In genomic region chr1:171663854-171664550, GRCh38 we compare ENCODE assay signal across 19 cellular contexts. TPM values are rescaled to one million over a fixed set of nuclear protein-coding genes. Genes with fewer than 3 reads are reported as not detected.
DNase-seq lines count a peak whose midpoint lies in the region; ATAC-seq and TF ChIP-seq lines count a peak whose summit lies in the region.
"Had no signal": no experiment of that assay in that cellular context is flagged by ENCODE, and none has a peak within 500 bp of the region (broad histone marks: within the 10 kb centered on the region; RNA-seq: fewer than 3 reads in every experiment).

No MANE protein-coding gene starts in this region.

- no peaks in the 10 kb centered on the region for H3K36me3 ChIP-seq in thoracic aorta

- no peak overlapping the region for H3K4me3 ChIP-seq in thoracic aorta
- H3K4me3 ChIP-seq: K562, smooth muscle cell had no signal

- peak; percentile 50 for DNase-seq in GM04503 (ENCODE audit: low read depth)
- DNase-seq in UCSD-AML1 (lab: John Stamatoyannopoulos, UW; ENCODE audit: unreplicated experiment): peak; percentile 64
- no peak for DNase-seq in mesothelial cell of epicardium (ENCODE audit: low spot score in 2 of 2, unreplicated experiment in 2 of 2)
- DNase-seq in thoracic aorta (ENCODE audit: low spot score): no peak
- DNase-seq in GF-D8 (lab: John Stamatoyannopoulos, UW): no peak
- DNase-seq in stimulated activated CD8-positive, alpha-beta memory T cell treated with anti-CD3 and anti-CD28 coated beads, Interleukin-4, amount 100 ng/mL, for 48 hours: no peak
- DNase-seq in activated CD8-positive, alpha-beta memory T cell treated with anti-CD3 and anti-CD28 coated beads, Interleukin-2, amount 50 U/mL, for 4 hours: no peak
- DNase-seq: amniotic stem cell; central memory CD4-positive, alpha-beta T cell; hypothalamus; NCI-H187 treated with DMSO at 0.1 percent for 48 hours; NCI-H446 treated with DMSO at 0.1 percent for 48 hours; stimulated activated CD4-positive, alpha-beta T cell treated with anti-CD3 and anti-CD28 coated beads, Interleukin-4, amount 100 ng/mL, for 4 hours; substantia nigra; SW 1271 had no signal

- no peaks in the 10 kb centered on the region for H3K36me3 Mint-ChIP-seq in mesothelial cell of epicardium
- H3K36me3 Mint-ChIP-seq: natural killer cell treated with Interleukin-12 subunit alpha and Interleukin-12 subunit beta and Interleukin-15 and Interleukin-18, amount 100 ng/mL, for 72 hours had no signal

- peaks cover 33% of the 10 kb centered on the region for H3K4me1 Mint-ChIP-seq in mesothelial cell of epicardium

- TF ChIP-seq CTCF in mesothelial cell of epicardium (IDR thresholded peaks at IDR 0.05; ENCODE audit: unreplicated experiment): no peak
- no peak for TF ChIP-seq CTCF in thoracic aorta (IDR thresholded peaks at IDR 0.05)

- H3K4me1 ChIP-seq in thoracic aorta (ENCODE audit: control insufficient read depth in 1 of 2, low read depth in 2 of 2): peaks cover 0 to 28% of the 10 kb centered on the region in 2 donors

- no peak overlapping the region for H3K4me3 Mint-ChIP-seq in mesothelial cell of epicardium
- H3K4me3 Mint-ChIP-seq: natural killer cell treated with Interleukin-12 subunit alpha and Interleukin-12 subunit beta and Interleukin-15 and Interleukin-18, amount 100 ng/mL, for 72 hours had no signal

- no peaks in the 10 kb centered on the region for H3K9me3 Mint-ChIP-seq in mesothelial cell of epicardium
- H3K9me3 Mint-ChIP-seq: natural killer cell treated with Interleukin-12 subunit alpha and Interleukin-12 subunit beta and Interleukin-15 and Interleukin-18, amount 100 ng/mL, for 72 hours had no signal

- peak overlapping the region; percentile 23 to 67 for H3K27ac ChIP-seq in thoracic aorta

- H3K9me3 ChIP-seq in thoracic aorta: no peaks in the 10 kb centered on the region

- peak overlapping the region; percentile 32 for H3K27ac Mint-ChIP-seq in mesothelial cell of epicardium
- H3K27ac Mint-ChIP-seq: natural killer cell treated with Interleukin-12 subunit alpha and Interleukin-12 subunit beta and Interleukin-15 and Interleukin-18, amount 100 ng/mL, for 72 hours had no signal

- no peaks in the 10 kb centered on the region for H3K27me3 ChIP-seq in thoracic aorta (replicated peaks; ENCODE audit: insufficient read depth)

- no peaks in the 10 kb centered on the region for H3K27me3 Mint-ChIP-seq in mesothelial cell of epicardium (ENCODE audit: low read depth)

- ATAC-seq in thoracic aorta (ENCODE audit: insufficient number of reproducible peaks, low FRiP score, low read depth): no peak
- ATAC-seq: K562; natural killer cell treated with Interleukin-12 subunit alpha and Interleukin-12 subunit beta and Interleukin-15 and Interleukin-18, amount 100 ng/mL, for 72 hours had no signal

RNA-seq across cellular contexts. Expression of gene MYOC, which starts 11.5 kb away (rescaled TPM):
- 0.13 to 0.34 TPM (median 0.29 TPM) in 3 replicates for total RNA-seq in mesothelial cell of epicardium
- 10 to 100 TPM; 37.2 to 38.4 TPM for total RNA-seq in thoracic aorta
- total RNA-seq: Daoy; K562; natural killer cell treated with Interleukin-12 subunit alpha and Interleukin-12 subunit beta and Interleukin-15 and Interleukin-18, amount 100 ng/mL, for 72 hours; smooth muscle cell had no signal

RNA-seq across cellular contexts. Expression of gene MYOCOS, which starts 42.0 kb away (rescaled TPM):
- 0.11 TPM in 1 of 3 replicates, not detected in the others for total RNA-seq in mesothelial cell of epicardium
- not detected for total RNA-seq in thoracic aorta
- total RNA-seq: Daoy, smooth muscle cell had no signal

Comparison
In these comparisons a context has a peak if more than half of its experiments do, and no peak if none do; other contexts are left out.
1. DNase-seq: peak in GM04503 (single experiment) and UCSD-AML1 (single experiment); none in mesothelial cell of epicardium (0 of 2), thoracic aorta (single experiment), GF-D8 (single experiment), stimulated activated CD8-positive, alpha-beta memory T cell treated with anti-CD3 and anti-CD28 coated beads, Interleukin-4, amount 100 ng/mL, for 48 hours (single experiment) and activated CD8-positive, alpha-beta memory T cell treated with anti-CD3 and anti-CD28 coated beads, Interleukin-2, amount 50 U/mL, for 4 hours (single experiment).
2. RNA of gene MYOC, which starts 11.5 kb away (total RNA-seq): 37.2 to 38.4 TPM in thoracic aorta; 0.13 to 0.34 TPM in mesothelial cell of epicardium; every median in the first group is over 10 times any median in the second.